In the genomic region with DNA sequence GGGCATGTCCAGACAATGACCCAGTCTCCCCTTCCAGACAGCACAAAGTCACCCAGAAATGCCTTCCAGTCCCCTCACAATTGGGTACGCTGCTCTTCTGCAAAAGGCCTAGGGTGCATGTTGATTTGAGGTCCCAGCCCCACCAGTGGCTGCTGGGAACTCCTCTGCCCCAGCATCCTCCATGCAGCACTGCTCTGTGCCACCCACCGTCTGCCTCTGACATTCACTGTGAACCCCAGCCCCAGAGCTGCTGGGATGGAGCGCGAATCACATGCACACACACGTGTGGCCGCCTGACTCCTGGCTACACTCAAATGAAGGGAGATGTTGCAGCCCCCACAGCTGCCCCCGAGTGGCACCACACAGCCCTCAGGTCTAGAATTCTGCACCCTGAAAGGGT, we compare ENCODE assay signal across 1 cellular context.
TF ChIP-seq lines count a peak whose summit lies in the region.

No MANE protein-coding gene starts in this region.

TF ChIP-seq in HepG2, 621 proteins besides CTCF, POLR2A, EP300 and RAD21 (continued from another document and continues in another):
- TF ChIP-seq, protein P1, sequence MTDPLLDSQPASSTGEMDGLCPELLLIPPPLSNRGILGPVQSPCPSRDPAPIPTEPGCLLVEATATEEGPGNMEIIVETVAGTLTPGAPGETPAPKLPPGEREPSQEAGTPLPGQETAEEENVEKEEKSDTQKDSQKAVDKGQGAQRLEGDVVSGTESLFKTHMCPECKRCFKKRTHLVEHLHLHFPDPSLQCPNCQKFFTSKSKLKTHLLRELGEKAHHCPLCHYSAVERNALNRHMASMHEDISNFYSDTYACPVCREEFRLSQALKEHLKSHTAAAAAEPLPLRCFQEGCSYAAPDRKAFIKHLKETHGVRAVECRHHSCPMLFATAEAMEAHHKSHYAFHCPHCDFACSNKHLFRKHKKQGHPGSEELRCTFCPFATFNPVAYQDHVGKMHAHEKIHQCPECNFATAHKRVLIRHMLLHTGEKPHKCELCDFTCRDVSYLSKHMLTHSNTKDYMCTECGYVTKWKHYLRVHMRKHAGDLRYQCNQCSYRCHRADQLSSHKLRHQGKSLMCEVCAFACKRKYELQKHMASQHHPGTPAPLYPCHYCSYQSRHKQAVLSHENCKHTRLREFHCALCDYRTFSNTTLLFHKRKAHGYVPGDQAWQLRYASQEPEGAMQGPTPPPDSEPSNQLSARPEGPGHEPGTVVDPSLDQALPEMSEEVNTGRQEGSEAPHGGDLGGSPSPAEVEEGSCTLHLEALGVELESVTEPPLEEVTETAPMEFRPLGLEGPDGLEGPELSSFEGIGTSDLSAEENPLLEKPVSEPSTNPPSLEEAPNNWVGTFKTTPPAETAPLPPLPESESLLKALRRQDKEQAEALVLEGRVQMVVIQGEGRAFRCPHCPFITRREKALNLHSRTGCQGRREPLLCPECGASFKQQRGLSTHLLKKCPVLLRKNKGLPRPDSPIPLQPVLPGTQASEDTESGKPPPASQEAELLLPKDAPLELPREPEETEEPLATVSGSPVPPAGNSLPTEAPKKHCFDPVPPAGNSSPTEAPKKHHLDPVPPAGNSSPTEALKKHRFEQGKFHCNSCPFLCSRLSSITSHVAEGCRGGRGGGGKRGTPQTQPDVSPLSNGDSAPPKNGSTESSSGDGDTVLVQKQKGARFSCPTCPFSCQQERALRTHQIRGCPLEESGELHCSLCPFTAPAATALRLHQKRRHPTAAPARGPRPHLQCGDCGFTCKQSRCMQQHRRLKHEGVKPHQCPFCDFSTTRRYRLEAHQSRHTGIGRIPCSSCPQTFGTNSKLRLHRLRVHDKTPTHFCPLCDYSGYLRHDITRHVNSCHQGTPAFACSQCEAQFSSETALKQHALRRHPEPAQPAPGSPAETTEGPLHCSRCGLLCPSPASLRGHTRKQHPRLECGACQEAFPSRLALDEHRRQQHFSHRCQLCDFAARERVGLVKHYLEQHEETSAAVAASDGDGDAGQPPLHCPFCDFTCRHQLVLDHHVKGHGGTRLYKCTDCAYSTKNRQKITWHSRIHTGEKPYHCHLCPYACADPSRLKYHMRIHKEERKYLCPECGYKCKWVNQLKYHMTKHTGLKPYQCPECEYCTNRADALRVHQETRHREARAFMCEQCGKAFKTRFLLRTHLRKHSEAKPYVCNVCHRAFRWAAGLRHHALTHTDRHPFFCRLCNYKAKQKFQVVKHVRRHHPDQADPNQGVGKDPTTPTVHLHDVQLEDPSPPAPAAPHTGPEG (CRISPR knock-in tag; IDR thresholded peaks at IDR 0.05) = peak; percentile 63; the same call in 1 of the 2 replicates
- TF ChIP-seq SALL2 (CRISPR knock-in tag; IDR thresholded peaks at IDR 0.05) (no peak), ZNF280B (CRISPR knock-in tag; IDR thresholded peaks at IDR 0.05; ENCODE audit: borderline replicate concordance) (0 out of 2 replicates have a peak, but pooled peaks have one; percentile 24), ZBED4 (CRISPR knock-in tag; IDR thresholded peaks at IDR 0.05; ENCODE audit: borderline replicate concordance) (no peak), ZNF660 (CRISPR knock-in tag; IDR thresholded peaks at IDR 0.05; ENCODE audit: borderline replicate concordance, low read depth) (no peak), IKZF5 (CRISPR knock-in tag; IDR thresholded peaks at IDR 0.05) (no peak), FOXA1 (IDR thresholded peaks at IDR 0.05) (no peak), FOXA1 (CRISPR knock-in tag; IDR thresholded peaks at IDR 0.05) (no peak), STAT6 (CRISPR knock-in tag; IDR thresholded peaks at IDR 0.05; ENCODE audit: borderline replicate concordance) (no peak), HNRNPK (IDR thresholded peaks at IDR 0.05; ENCODE audit: low read depth, low read length, poor library complexity, severe bottlenecking) (no peak), HNF4A (CRISPR knock-in tag; IDR thresholded peaks at IDR 0.05) (0 out of 2 replicates have a peak, but pooled peaks have one; percentile 5), TEAD2 (CRISPR knock-in tag; IDR thresholded peaks at IDR 0.05) (no peak), ZNF652 (CRISPR knock-in tag; IDR thresholded peaks at IDR 0.05; ENCODE audit: borderline replicate concordance, low read depth) (no peak), IRF1 (CRISPR knock-in tag; IDR thresholded peaks at IDR 0.05; ENCODE audit: low read depth) (no peak), SSRP1 (CRISPR knock-in tag; IDR thresholded peaks at IDR 0.05) (no peak)
- TF ChIP-seq, protein P2, sequence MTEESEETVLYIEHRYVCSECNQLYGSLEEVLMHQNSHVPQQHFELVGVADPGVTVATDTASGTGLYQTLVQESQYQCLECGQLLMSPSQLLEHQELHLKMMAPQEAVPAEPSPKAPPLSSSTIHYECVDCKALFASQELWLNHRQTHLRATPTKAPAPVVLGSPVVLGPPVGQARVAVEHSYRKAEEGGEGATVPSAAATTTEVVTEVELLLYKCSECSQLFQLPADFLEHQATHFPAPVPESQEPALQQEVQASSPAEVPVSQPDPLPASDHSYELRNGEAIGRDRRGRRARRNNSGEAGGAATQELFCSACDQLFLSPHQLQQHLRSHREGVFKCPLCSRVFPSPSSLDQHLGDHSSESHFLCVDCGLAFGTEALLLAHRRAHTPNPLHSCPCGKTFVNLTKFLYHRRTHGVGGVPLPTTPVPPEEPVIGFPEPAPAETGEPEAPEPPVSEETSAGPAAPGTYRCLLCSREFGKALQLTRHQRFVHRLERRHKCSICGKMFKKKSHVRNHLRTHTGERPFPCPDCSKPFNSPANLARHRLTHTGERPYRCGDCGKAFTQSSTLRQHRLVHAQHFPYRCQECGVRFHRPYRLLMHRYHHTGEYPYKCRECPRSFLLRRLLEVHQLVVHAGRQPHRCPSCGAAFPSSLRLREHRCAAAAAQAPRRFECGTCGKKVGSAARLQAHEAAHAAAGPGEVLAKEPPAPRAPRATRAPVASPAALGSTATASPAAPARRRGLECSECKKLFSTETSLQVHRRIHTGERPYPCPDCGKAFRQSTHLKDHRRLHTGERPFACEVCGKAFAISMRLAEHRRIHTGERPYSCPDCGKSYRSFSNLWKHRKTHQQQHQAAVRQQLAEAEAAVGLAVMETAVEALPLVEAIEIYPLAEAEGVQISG (CRISPR knock-in tag; IDR thresholded peaks at IDR 0.05) = 0 out of 2 replicates have a peak, but pooled peaks have one; percentile 18
- TF ChIP-seq, protein P3, sequence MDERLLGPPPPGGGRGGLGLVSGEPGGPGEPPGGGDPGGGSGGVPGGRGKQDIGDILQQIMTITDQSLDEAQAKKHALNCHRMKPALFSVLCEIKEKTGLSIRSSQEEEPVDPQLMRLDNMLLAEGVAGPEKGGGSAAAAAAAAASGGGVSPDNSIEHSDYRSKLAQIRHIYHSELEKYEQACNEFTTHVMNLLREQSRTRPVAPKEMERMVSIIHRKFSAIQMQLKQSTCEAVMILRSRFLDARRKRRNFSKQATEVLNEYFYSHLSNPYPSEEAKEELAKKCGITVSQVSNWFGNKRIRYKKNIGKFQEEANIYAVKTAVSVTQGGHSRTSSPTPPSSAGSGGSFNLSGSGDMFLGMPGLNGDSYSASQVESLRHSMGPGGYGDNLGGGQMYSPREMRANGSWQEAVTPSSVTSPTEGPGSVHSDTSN (CRISPR knock-in tag; IDR thresholded peaks at IDR 0.05) = no peak
- TF ChIP-seq, protein P4, sequence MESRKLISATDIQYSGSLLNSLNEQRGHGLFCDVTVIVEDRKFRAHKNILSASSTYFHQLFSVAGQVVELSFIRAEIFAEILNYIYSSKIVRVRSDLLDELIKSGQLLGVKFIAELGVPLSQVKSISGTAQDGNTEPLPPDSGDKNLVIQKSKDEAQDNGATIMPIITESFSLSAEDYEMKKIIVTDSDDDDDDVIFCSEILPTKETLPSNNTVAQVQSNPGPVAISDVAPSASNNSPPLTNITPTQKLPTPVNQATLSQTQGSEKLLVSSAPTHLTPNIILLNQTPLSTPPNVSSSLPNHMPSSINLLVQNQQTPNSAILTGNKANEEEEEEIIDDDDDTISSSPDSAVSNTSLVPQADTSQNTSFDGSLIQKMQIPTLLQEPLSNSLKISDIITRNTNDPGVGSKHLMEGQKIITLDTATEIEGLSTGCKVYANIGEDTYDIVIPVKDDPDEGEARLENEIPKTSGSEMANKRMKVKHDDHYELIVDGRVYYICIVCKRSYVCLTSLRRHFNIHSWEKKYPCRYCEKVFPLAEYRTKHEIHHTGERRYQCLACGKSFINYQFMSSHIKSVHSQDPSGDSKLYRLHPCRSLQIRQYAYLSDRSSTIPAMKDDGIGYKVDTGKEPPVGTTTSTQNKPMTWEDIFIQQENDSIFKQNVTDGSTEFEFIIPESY (CRISPR knock-in tag; IDR thresholded peaks at IDR 0.05) = peak; percentile 50; the same call in 1 of the 2 replicates
- TF ChIP-seq, protein P5, sequence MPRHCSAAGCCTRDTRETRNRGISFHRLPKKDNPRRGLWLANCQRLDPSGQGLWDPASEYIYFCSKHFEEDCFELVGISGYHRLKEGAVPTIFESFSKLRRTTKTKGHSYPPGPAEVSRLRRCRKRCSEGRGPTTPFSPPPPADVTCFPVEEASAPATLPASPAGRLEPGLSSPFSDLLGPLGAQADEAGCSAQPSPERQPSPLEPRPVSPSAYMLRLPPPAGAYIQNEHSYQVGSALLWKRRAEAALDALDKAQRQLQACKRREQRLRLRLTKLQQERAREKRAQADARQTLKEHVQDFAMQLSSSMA (CRISPR knock-in tag; IDR thresholded peaks at IDR 0.05) = no peak
- TF ChIP-seq, protein P6, sequence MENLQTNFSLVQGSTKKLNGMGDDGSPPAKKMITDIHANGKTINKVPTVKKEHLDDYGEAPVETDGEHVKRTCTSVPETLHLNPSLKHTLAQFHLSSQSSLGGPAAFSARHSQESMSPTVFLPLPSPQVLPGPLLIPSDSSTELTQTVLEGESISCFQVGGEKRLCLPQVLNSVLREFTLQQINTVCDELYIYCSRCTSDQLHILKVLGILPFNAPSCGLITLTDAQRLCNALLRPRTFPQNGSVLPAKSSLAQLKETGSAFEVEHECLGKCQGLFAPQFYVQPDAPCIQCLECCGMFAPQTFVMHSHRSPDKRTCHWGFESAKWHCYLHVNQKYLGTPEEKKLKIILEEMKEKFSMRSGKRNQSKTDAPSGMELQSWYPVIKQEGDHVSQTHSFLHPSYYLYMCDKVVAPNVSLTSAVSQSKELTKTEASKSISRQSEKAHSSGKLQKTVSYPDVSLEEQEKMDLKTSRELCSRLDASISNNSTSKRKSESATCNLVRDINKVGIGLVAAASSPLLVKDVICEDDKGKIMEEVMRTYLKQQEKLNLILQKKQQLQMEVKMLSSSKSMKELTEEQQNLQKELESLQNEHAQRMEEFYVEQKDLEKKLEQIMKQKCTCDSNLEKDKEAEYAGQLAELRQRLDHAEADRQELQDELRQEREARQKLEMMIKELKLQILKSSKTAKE (CRISPR knock-in tag; IDR thresholded peaks at IDR 0.05; ENCODE audit: borderline replicate concordance) = no peak
